In genomic region chr1:6813165-6813564, GRCh38 we compare ENCODE assay signal across 29 cellular contexts.
"Had no signal": no experiment of that assay in that cellular context is flagged by ENCODE, and none has a peak within 500 bp of the region (broad histone marks: within the 10 kb centered on the region; RNA-seq: fewer than 3 reads in every experiment).

No MANE protein-coding gene starts in this region.

- H3K27ac ChIP-seq: stomach, suprapubic skin, testis, thoracic aorta, thyroid gland, tibial artery, tibial nerve, transverse colon, upper lobe of left lung, upper lobe of right lung, uterus, vagina had no signal

- DNase-seq: stimulated activated CD4-positive, alpha-beta T cell treated with anti-CD3 and anti-CD28 coated beads, Interleukin-2, amount 100 ng/mL, for 48 hours; stimulated activated CD4-positive, alpha-beta T cell treated with anti-CD3 and anti-CD28 coated beads, Interleukin-4, amount 100 ng/mL, for 1 hour; stimulated activated CD4-positive, alpha-beta T cell treated with anti-CD3 and anti-CD28 coated beads, Interleukin-4, amount 100 ng/mL, for 24 hours; stimulated activated CD4-positive, alpha-beta T cell treated with anti-CD3 and anti-CD28 coated beads, Interleukin-4, amount 100 ng/mL, for 4 hours; stimulated activated CD8-positive, alpha-beta memory T cell treated with anti-CD3 and anti-CD28 coated beads, Interleukin-4, amount 100 ng/mL, for 48 hours; stimulated activated naive B cell treated with anti-CD40 and anti-IgM and Interleukin-4, amounts not matched to agents 10 μg/mL and 1 μg/mL and 100 μg/mL, for 72 hours; stimulated activated naive CD4-positive, alpha-beta T cell; stimulated activated naive CD4-positive, alpha-beta T cell treated with Interleukin-2 at 50 U/mL for 16 hours; stimulated activated naive CD8-positive, alpha-beta T cell treated with anti-CD3 and anti-CD28 coated beads, Interleukin-15, amount 100 ng/mL, for 72 hours; stimulated activated naive CD8-positive, alpha-beta T cell treated with anti-CD3 and anti-CD28 coated beads, Interleukin-15, Interleukin-2, amounts not matched to agents 100 U/mL and 50 U/mL, for 24 hours; stomach; substantia nigra; testis; thyroid gland; tibial artery; transverse colon; trophoblast cell; upper lobe of left lung; upper lobe of right lung; uterus had no signal

- H3K4me3 ChIP-seq: stomach, suprapubic skin, testis, thoracic aorta, thyroid gland, tibial artery, tibial nerve, transverse colon, upper lobe of left lung, upper lobe of right lung, uterus, vagina had no signal

- H3K4me1 ChIP-seq: suprapubic skin, upper lobe of right lung, uterus, vagina had no signal

- FAIRE-seq: urothelium cell line had no signal

- H3K27ac Mint-ChIP-seq: stimulated activated effector memory CD8-positive, alpha-beta T cell treated with anti-CD3 and anti-CD28 coated beads, Interleukin-12 subunit alpha, Interleukin-12 subunit beta, amount 100 ng/mL, for 72 hours; stimulated activated memory B cell treated with anti-CD40 and anti-IgM and Interleukin-4, amounts not matched to agents 10 μg/mL and 1 μg/mL and 100 μg/mL, for 72 hours; stimulated activated naive B cell treated with anti-CD40 and anti-IgM and Interleukin-4, amounts not matched to agents 10 μg/mL and 1 μg/mL and 100 μg/mL, for 72 hours; stimulated activated naive CD8-positive, alpha-beta T cell treated with anti-CD3 and anti-CD28 coated beads, Interleukin-15, amount 100 ng/mL, for 72 hours; stimulated activated naive CD8-positive, alpha-beta T cell treated with anti-CD3 and anti-CD28 coated beads, Interleukin-15, Interleukin-2, amounts not matched to agents 100 ng/mL and 50 ng/mL, for 24 hours; type B pancreatic cell had no signal

- H3K27me3 Mint-ChIP-seq: stimulated activated memory B cell treated with anti-CD40 and anti-IgM and Interleukin-4, amounts not matched to agents 10 μg/mL and 1 μg/mL and 100 μg/mL, for 72 hours; stimulated activated naive B cell treated with anti-CD40 and anti-IgM and Interleukin-4, amounts not matched to agents 10 μg/mL and 1 μg/mL and 100 μg/mL, for 72 hours; stimulated activated naive CD8-positive, alpha-beta T cell treated with anti-CD3 and anti-CD28 coated beads, Interleukin-15, amount 100 ng/mL, for 72 hours; stimulated activated naive CD8-positive, alpha-beta T cell treated with anti-CD3 and anti-CD28 coated beads, Interleukin-15, Interleukin-2, amounts not matched to agents 100 ng/mL and 50 ng/mL, for 24 hours; type B pancreatic cell had no signal

- H3K9me3 Mint-ChIP-seq: stimulated activated effector memory CD8-positive, alpha-beta T cell treated with anti-CD3 and anti-CD28 coated beads, Interleukin-12 subunit alpha, Interleukin-12 subunit beta, amount 100 ng/mL, for 72 hours; stimulated activated memory B cell treated with anti-CD40 and anti-IgM and Interleukin-4, amounts not matched to agents 10 μg/mL and 1 μg/mL and 100 μg/mL, for 72 hours; stimulated activated naive B cell treated with anti-CD40 and anti-IgM and Interleukin-4, amounts not matched to agents 10 μg/mL and 1 μg/mL and 100 μg/mL, for 72 hours; stimulated activated naive CD8-positive, alpha-beta T cell treated with anti-CD3 and anti-CD28 coated beads, Interleukin-15, amount 100 ng/mL, for 72 hours; stimulated activated naive CD8-positive, alpha-beta T cell treated with anti-CD3 and anti-CD28 coated beads, Interleukin-15, Interleukin-2, amounts not matched to agents 100 ng/mL and 50 ng/mL, for 24 hours; type B pancreatic cell had no signal

- ATAC-seq: stimulated activated effector memory CD8-positive, alpha-beta T cell treated with anti-CD3 and anti-CD28 coated beads, Interleukin-12 subunit alpha, Interleukin-12 subunit beta, amount 100 ng/mL, for 72 hours; stimulated activated memory B cell treated with anti-CD40 and anti-IgM and Interleukin-4, amounts not matched to agents 10 μg/mL and 1 μg/mL and 100 μg/mL, for 72 hours; stimulated activated naive B cell treated with anti-CD40 and anti-IgM and Interleukin-4, amounts not matched to agents 10 μg/mL and 1 μg/mL and 100 μg/mL, for 72 hours; stimulated activated naive CD8-positive, alpha-beta T cell treated with anti-CD3 and anti-CD28 coated beads, Interleukin-15, amount 100 ng/mL, for 72 hours; stimulated activated naive CD8-positive, alpha-beta T cell treated with anti-CD3 and anti-CD28 coated beads, Interleukin-15, Interleukin-2, amounts not matched to agents 100 U/mL and 50 U/mL, for 24 hours; upper lobe of right lung had no signal

- H3K9me3 ChIP-seq: stomach, suprapubic skin, testis, thoracic aorta, thyroid gland, tibial artery, tibial nerve, transverse colon, upper lobe of left lung, upper lobe of right lung, uterus, vagina had no signal

- H3K4me3 Mint-ChIP-seq: stimulated activated effector memory CD8-positive, alpha-beta T cell treated with anti-CD3 and anti-CD28 coated beads, Interleukin-12 subunit alpha, Interleukin-12 subunit beta, amount 100 ng/mL, for 72 hours; stimulated activated memory B cell treated with anti-CD40 and anti-IgM and Interleukin-4, amounts not matched to agents 10 μg/mL and 1 μg/mL and 100 μg/mL, for 72 hours; stimulated activated naive B cell treated with anti-CD40 and anti-IgM and Interleukin-4, amounts not matched to agents 10 μg/mL and 1 μg/mL and 100 μg/mL, for 72 hours; stimulated activated naive CD8-positive, alpha-beta T cell treated with anti-CD3 and anti-CD28 coated beads, Interleukin-15, amount 100 ng/mL, for 72 hours; stimulated activated naive CD8-positive, alpha-beta T cell treated with anti-CD3 and anti-CD28 coated beads, Interleukin-15, Interleukin-2, amounts not matched to agents 100 ng/mL and 50 ng/mL, for 24 hours; type B pancreatic cell had no signal

- H3K27me3 ChIP-seq: stomach, suprapubic skin, testis, thyroid gland, tibial artery, tibial nerve, transverse colon, upper lobe of left lung, upper lobe of right lung, uterus, vagina had no signal

- H3K36me3 ChIP-seq: stomach, suprapubic skin, thoracic aorta, thyroid gland, tibial artery, tibial nerve, transverse colon, upper lobe of left lung, upper lobe of right lung, uterus, vagina had no signal
